ENCODE assay signal across 21 cellular contexts in the genomic region with DNA sequence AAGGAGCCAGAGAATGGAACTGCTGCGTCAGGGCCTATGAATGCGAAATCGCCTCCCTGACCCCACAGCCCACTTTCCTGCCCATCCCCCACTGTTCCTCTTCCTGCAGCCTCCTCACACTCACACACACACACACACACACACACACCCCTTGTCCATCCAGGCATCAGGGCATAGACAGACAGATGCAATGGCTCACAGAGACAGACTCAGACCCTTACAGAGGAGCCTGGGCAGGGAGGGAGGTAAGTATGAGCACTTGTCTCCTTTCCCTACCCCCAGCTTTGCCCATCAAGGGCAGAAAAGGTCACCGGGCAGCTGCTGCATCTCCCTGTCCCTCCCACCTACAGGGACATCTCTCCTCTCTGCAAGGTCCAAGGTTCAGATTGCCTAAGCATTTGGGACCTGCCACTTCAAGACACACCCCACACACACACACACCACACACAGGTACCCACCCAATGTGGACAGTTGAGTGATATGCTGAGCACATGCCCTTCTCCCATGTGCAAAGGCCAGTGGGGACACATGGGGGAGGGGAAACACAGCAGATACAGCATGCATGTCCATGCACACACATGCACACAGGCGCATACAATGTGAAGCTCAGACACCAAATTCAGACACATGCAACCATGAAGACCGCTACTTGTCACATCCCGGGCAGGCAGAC. TPM values are rescaled to one million over a fixed set of nuclear protein-coding genes. Genes with fewer than 3 reads are reported as not detected.
DNase-seq lines count a peak whose midpoint lies in the region; ATAC-seq and TF ChIP-seq lines count a peak whose summit lies in the region.
"Had no signal": no experiment of that assay in that cellular context is flagged by ENCODE, and none has a peak within 500 bp of the region (broad histone marks: within the 10 kb centered on the region; RNA-seq: fewer than 3 reads in every experiment).

No MANE protein-coding gene starts in this region.

- peaks cover 49% of the 10 kb centered on the region for H3K27me3 Mint-ChIP-seq in GM23338 (ENCODE audit: insufficient read depth, low read depth, poor library complexity)

- no peak overlapping the region for H4K91ac ChIP-seq in trophoblast cell (ENCODE audit: low read depth, low read length)

- TF ChIP-seq CTCF in GM23338 (conservative IDR thresholded peaks at IDR 0.05; ENCODE audit: low read depth in 2 of 2), result no peak
- TF ChIP-seq CTCF in left lung (IDR thresholded peaks at IDR 0.05), result no peak

- no peak overlapping the region for H3K23ac ChIP-seq in trophoblast cell (ENCODE audit: low read length)

- H3K9ac ChIP-seq in trophoblast cell (ENCODE audit: low read length), result no peak overlapping the region

- no CpG with 5 or more reads among the region's 7 CpGs for WGBS in trophoblast cell (ENCODE audit: extremely low coverage, insufficient coverage, insufficient read length)

- no peak overlapping the region for H2AK5ac ChIP-seq in trophoblast cell (ENCODE audit: low read length)

- H3K79me1 ChIP-seq in trophoblast cell (ENCODE audit: low read length), result no peaks in the 10 kb centered on the region

- H2BK5ac ChIP-seq in trophoblast cell (ENCODE audit: low read depth, low read length, poor library complexity), result no peak overlapping the region

- H3K4me3 Mint-ChIP-seq in GM23338, result peak overlapping the region; percentile 10; the same call in 2 of the 3 replicates
- H3K4me3 Mint-ChIP-seq: CD14-positive monocyte had no signal

- H3K27ac ChIP-seq in GM23338 (ENCODE audit: low read depth), result no peak overlapping the region
- no peak overlapping the region for H3K27ac ChIP-seq in trophoblast cell (ENCODE audit: low read depth, low read length)
- no peak overlapping the region for H3K27ac ChIP-seq in left lung
- H3K27ac ChIP-seq: colonic mucosa, heart right ventricle had no signal

- no peak for ATAC-seq in GM23338
- no peak for ATAC-seq in left lung
- ATAC-seq: activated T-cell treated with anti-CD3 and anti-CD28 coated beads, Interleukin-2, amount 50 U/mL, for 4 hours; heart right ventricle; sciatic nerve; stimulated activated effector memory CD8-positive, alpha-beta T cell treated with anti-CD3 and anti-CD28 coated beads, Interleukin-12 subunit alpha, Interleukin-12 subunit beta, amount 100 ng/mL, for 72 hours had no signal

- peaks cover 43% of the 10 kb centered on the region for H3K4me1 ChIP-seq in GM23338 (ENCODE audit: insufficient read depth)
- H3K4me1 ChIP-seq in trophoblast cell (ENCODE audit: control insufficient read depth in 1 of 2, insufficient read depth in 2 of 2, low read length in 2 of 2), result peaks cover 0 to 1% of the 10 kb centered on the region in 2 experiments
- H3K4me1 ChIP-seq in left lung, result peaks cover 0 to 8% of the 10 kb centered on the region in 2 donors
- H3K4me1 ChIP-seq: colonic mucosa had no signal

- peaks cover 6% of the 10 kb centered on the region; the same call in 1 of the 2 replicates for H3F3A ChIP-seq in GM23338 (replicated peaks; ENCODE audit: low read depth)

- no peaks in the 10 kb centered on the region for H4K20me1 ChIP-seq in GM23338 (replicated peaks; ENCODE audit: insufficient read depth)

- H3K9me2 ChIP-seq in GM23338 (ENCODE audit: insufficient read depth), result no peaks in the 10 kb centered on the region

- intact Hi-C loops in left lung (cut with DNase I), result no loop called here

- H2AFZ ChIP-seq in GM23338, result no peak overlapping the region
- no peak overlapping the region for H2AFZ ChIP-seq in trophoblast cell (ENCODE audit: insufficient read depth, low read length, poor library complexity)

- H3K4me1 Mint-ChIP-seq in GM23338, result peaks cover 61% of the 10 kb centered on the region

- peaks cover 19% of the 10 kb centered on the region for H3K36me3 Mint-ChIP-seq in GM23338 (ENCODE audit: low read depth)
- H3K36me3 Mint-ChIP-seq: naive B cell had no signal

- H3K14ac ChIP-seq in trophoblast cell (ENCODE audit: low read length), result no peak overlapping the region

- no peak overlapping the region for H4K8ac ChIP-seq in trophoblast cell (ENCODE audit: low read depth, low read length)

- no peak overlapping the region for H3K18ac ChIP-seq in trophoblast cell (ENCODE audit: low read length)

- no peak for DNase-seq in GM23338 (ENCODE audit: low spot score)
- peak; percentile 39 for DNase-seq in NCI-H2227 (lab: John Stamatoyannopoulos, UW; ENCODE audit: unreplicated experiment)
- peak; percentile 45 for DNase-seq in islet precursor cell
- DNase-seq in trophoblast cell, result no peak
- no peak for DNase-seq in left lung
- DNase-seq in dermis blood vessel endothelial cell, result no peak
- no peak for DNase-seq in NCI-H526 treated with DMSO at 0.1 percent for 48 hours (lab: John Stamatoyannopoulos, UW)
- DNase-seq: activated CD4-positive, alpha-beta T cell treated with anti-CD3 and anti-CD28 coated beads for 4 hours; activated T-cell treated with anti-CD3 and anti-CD28 coated beads, Interleukin-2, amount 50 U/mL, for 4 hours; amygdala; colonic mucosa; GOT3; heart right ventricle; MM.1S; naive B cell; NCI-H2081; RPMI8226; T-helper 2 cell had no signal

- H3K27ac Mint-ChIP-seq in GM23338, result peak overlapping the region; percentile 42; the same call in 1 of the 2 replicates

- H3K79me2 ChIP-seq in GM23338 (replicated peaks; ENCODE audit: insufficient read depth), result no peaks in the 10 kb centered on the region
- no peaks in the 10 kb centered on the region for H3K79me2 ChIP-seq in trophoblast cell (ENCODE audit: control insufficient read depth, insufficient read depth, low read length, poor library complexity)

- H3K9me3 ChIP-seq in trophoblast cell (ENCODE audit: insufficient read depth, low read depth, low read length) (peaks cover 5% of the 10 kb centered on the region), left lung (no peaks in the 10 kb centered on the region)
- H3K9me3 ChIP-seq: colonic mucosa, heart right ventricle had no signal

- no peak overlapping the region for H2BK12ac ChIP-seq in trophoblast cell (ENCODE audit: low read length)

- H3K4me2 ChIP-seq in GM23338 (peak overlapping the region; percentile 71), trophoblast cell (ENCODE audit: low read length) (no peak overlapping the region)

- H3K27me3 ChIP-seq in GM23338 (ENCODE audit: insufficient read depth) (peaks cover 16% of the 10 kb centered on the region), trophoblast cell (ENCODE audit: insufficient read depth, low read length) (peaks cover 9% of the 10 kb centered on the region), left lung (peaks cover 4 to 37% of the 10 kb centered on the region in 2 donors)

- H3K4me3 ChIP-seq in GM23338 (no peak overlapping the region; the same call in 1 of the 2 replicates), trophoblast cell (ENCODE audit: low read depth, low read length) (peak overlapping the region; percentile 48), left lung (no peak overlapping the region)
- H3K4me3 ChIP-seq: colonic mucosa, heart right ventricle had no signal

- H3K4ac ChIP-seq in trophoblast cell (ENCODE audit: low read depth, low read length), result no peak overlapping the region

- H4K12ac ChIP-seq in trophoblast cell (ENCODE audit: low read depth, low read length), result no peak overlapping the region

- no peaks in the 10 kb centered on the region; the same call in 2 of the 3 replicates for H3K9me3 Mint-ChIP-seq in GM23338
- H3K9me3 Mint-ChIP-seq: activated T-cell treated with anti-CD3 and anti-CD28 coated beads, Interleukin-2, amount 50 U/mL, for 4 hours; CD14-positive monocyte; naive B cell; stimulated activated effector memory CD8-positive, alpha-beta T cell treated with anti-CD3 and anti-CD28 coated beads, Interleukin-12 subunit alpha, Interleukin-12 subunit beta, amount 100 ng/mL, for 72 hours had no signal

- H3K36me3 ChIP-seq in GM23338 (ENCODE audit: insufficient read depth) (no peaks in the 10 kb centered on the region), trophoblast cell (ENCODE audit: control insufficient read depth in 1 of 2, insufficient read depth in 2 of 2, low read length in 2 of 2) (no peaks in the 10 kb centered on the region), left lung (peaks cover 0 to 26% of the 10 kb centered on the region in 2 donors)
- H3K36me3 ChIP-seq: colonic mucosa had no signal

- no peak overlapping the region for H2BK120ac ChIP-seq in trophoblast cell (ENCODE audit: insufficient read depth, low read length, poor library complexity)

TF ChIP-seq in GM23338, 12 proteins besides CTCF, POLR2A, EP300 and RAD21 (continues in another document):
- TF ChIP-seq, protein P1, sequence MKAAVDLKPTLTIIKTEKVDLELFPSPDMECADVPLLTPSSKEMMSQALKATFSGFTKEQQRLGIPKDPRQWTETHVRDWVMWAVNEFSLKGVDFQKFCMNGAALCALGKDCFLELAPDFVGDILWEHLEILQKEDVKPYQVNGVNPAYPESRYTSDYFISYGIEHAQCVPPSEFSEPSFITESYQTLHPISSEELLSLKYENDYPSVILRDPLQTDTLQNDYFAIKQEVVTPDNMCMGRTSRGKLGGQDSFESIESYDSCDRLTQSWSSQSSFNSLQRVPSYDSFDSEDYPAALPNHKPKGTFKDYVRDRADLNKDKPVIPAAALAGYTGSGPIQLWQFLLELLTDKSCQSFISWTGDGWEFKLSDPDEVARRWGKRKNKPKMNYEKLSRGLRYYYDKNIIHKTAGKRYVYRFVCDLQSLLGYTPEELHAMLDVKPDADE (IDR thresholded peaks at IDR 0.05), result no peak

RNA-seq across cellular contexts. Expression of a gene that starts 2.0 kb away (rescaled TPM):
- total RNA-seq in GM23338 (2014; rRNA removed; shearing (Covaris generic)), result 17.0 and 22.1 TPM in 2 replicates
- 3.4 and 5.7 TPM in 2 replicates for polyA plus RNA-seq in GM23338 (2016; fragmentation: Nextera tagmentation; extraction: Ambion mirVana)
- 2.9 and 3.1 TPM in 2 replicates for polyA plus RNA-seq in trophoblast cell (2013)
- total RNA-seq in left lung, result 1 to 10 TPM; 3.5 to 7.9 TPM
- total RNA-seq in dermis blood vessel endothelial cell, result not detected in 2 replicates
- polyA plus RNA-seq: CD14-positive monocyte had no signal

RNA-seq across cellular contexts. Expression of a gene that starts 18.9 kb away (rescaled TPM):
- 30.1 and 34.4 TPM in 2 replicates for total RNA-seq in GM23338 (2014; rRNA removed; shearing (Covaris generic))
- 50.4 and 60.5 TPM in 2 replicates for polyA plus RNA-seq in GM23338 (2016; fragmentation: Nextera tagmentation; extraction: Ambion mirVana)
- 0.50 and 0.55 TPM in 2 replicates for polyA plus RNA-seq in trophoblast cell (2013)
- total RNA-seq in left lung (10 to 100 TPM; 10.8 to 35.3 TPM), dermis blood vessel endothelial cell (2.0 and 2.9 TPM in 2 replicates)

RNA-seq across cellular contexts. Expression of a gene that starts 34.8 kb away (rescaled TPM):
- 3.9 and 4.4 TPM in 2 replicates for total RNA-seq in GM23338 (2014; rRNA removed; shearing (Covaris generic))
- 1.5 and 2.8 TPM in 2 replicates for polyA plus RNA-seq in GM23338 (2016; fragmentation: Nextera tagmentation; extraction: Ambion mirVana)
- 0.83 and 0.94 TPM in 2 replicates for polyA plus RNA-seq in trophoblast cell (2013)
- total RNA-seq in left lung (1 to 10 TPM; 1.3 to 3.7 TPM), dermis blood vessel endothelial cell (0.23 and 0.34 TPM in 2 replicates)

RNA-seq across cellular contexts. Expression of a gene that starts 53.3 kb away (rescaled TPM):
- 235 and 252 TPM in 2 replicates for total RNA-seq in GM23338 (2014; rRNA removed; shearing (Covaris generic))
- 76.9 and 82.9 TPM in 2 replicates for polyA plus RNA-seq in GM23338 (2016; fragmentation: Nextera tagmentation; extraction: Ambion mirVana)
- polyA plus RNA-seq in trophoblast cell (2013), result 185 and 187 TPM in 2 replicates
- 100 to 1,000 TPM; 169 to 228 TPM for total RNA-seq in left lung
- total RNA-seq in dermis blood vessel endothelial cell, result 104 and 116 TPM in 2 replicates

Comparison
In these comparisons a context has a peak if more than half of its experiments do, and no peak if none do; other contexts are left out.
1. DNase-seq: peak in NCI-H2227 (single experiment) and islet precursor cell (single experiment); none in GM23338 (single experiment), trophoblast cell (0 of 2), left lung (0 of 2), dermis blood vessel endothelial cell (single experiment) and NCI-H526 treated with DMSO at 0.1 percent for 48 hours (single experiment).